22 cellular contexts compared by ENCODE assay signal in the genomic region with DNA sequence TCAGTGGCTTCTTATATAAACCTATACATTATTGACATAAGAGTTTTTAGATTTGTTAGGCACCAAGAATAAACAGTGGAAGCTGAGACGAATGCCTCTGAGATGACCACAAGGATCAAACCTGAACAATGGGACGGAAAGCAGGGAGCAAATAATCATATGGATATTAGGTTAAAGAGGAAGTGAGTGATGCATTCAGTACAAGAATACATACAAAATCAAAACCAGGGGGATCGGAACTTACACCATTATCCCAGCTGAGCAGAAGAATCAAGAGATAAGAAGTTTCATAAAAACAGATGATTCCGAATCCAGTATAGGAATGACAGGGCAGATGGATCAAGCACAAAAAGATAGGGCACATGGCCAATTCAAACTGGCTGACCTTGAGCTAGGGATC.
"Had no signal": no experiment of that assay in that cellular context is flagged by ENCODE, and none has a peak within 500 bp of the region (broad histone marks: within the 10 kb centered on the region; RNA-seq: fewer than 3 reads in every experiment).

No MANE protein-coding gene starts in this region.

- DNase-seq: colonic mucosa; cortex of kidney; dorsolateral prefrontal cortex; effector CD4-positive, alpha-beta T cell; effector memory CD4-positive, alpha-beta T cell; erythroblast; esophagus squamous epithelium; foreskin fibroblast; foreskin melanocyte; gastrocnemius medialis; glutamatergic neuron; head of caudate nucleus; heart right ventricle; hippocampal formation; left cardiac atrium; left lung; left ventricle myocardium superior; lower lobe of right lung; mesenchymal stem cell; mucosa of descending colon; naive B cell had no signal

- ATAC-seq: esophagus mucosa, gastrocnemius medialis, heart right ventricle, left cardiac atrium, left lung, left ventricle myocardium superior, lower lobe of right lung, mucosa of descending colon had no signal
